In the genomic region with DNA sequence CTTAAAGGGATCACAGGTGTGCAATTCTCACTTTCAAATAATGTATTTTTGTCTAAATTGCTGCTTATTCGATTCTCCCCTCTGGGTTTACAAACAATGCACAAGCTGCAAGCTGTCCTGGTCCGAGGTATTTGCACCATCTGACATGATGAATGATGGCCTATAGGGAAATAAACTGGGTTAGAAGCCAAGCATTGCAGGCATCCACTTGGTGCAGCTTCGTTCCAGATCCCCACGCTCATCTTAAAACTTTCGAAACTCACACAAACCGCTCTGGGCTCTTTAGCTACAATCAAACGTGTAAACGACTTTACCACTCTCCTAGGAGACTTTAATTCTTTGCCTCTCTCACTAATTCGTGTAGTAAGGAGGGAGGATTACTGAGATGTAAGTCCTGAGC, we compare ENCODE assay signal across 16 cellular contexts.
"Had no signal": no experiment of that assay in that cellular context is flagged by ENCODE, and none has a peak within 500 bp of the region (broad histone marks: within the 10 kb centered on the region; RNA-seq: fewer than 3 reads in every experiment).

No MANE protein-coding gene starts in this region.

- H3K9me3 ChIP-seq: mucosa of descending colon had no signal

- DNase-seq: activated CD4-positive, alpha-beta memory T cell treated with anti-CD3 and anti-CD28 coated beads for 36 hours; activated CD4-positive, alpha-beta T cell treated with anti-CD3 and anti-CD28 coated beads for 48 hours; activated naive CD4-positive, alpha-beta T cell treated with Interleukin-2 at 50 U/mL for 16 hours; activated naive CD8-positive, alpha-beta T cell treated with anti-CD3 and anti-CD28 coated beads, Interleukin-2, amount 10 ng/mL, durations not matched to agents 7 days and 5 days; activated T-cell treated with anti-CD3 and anti-CD28 coated beads, Interleukin-2, amount 50 U/mL, for 48 hours; amygdala; dermis blood vessel endothelial cell; effector CD8-positive, alpha-beta T cell; erythroblast; hippocampal formation; left cardiac atrium; mucosa of descending colon; stimulated activated CD4-positive, alpha-beta T cell treated with anti-CD3 and anti-CD28 coated beads, Interleukin-2, amount 100 ng/mL, for 48 hours; stimulated activated naive CD4-positive, alpha-beta T cell; SW 1271; T-helper 17 cell had no signal

- H3K4me3 ChIP-seq: mucosa of descending colon had no signal
